Comparison of ENCODE assay signal across 14 cellular contexts in the genomic region with DNA sequence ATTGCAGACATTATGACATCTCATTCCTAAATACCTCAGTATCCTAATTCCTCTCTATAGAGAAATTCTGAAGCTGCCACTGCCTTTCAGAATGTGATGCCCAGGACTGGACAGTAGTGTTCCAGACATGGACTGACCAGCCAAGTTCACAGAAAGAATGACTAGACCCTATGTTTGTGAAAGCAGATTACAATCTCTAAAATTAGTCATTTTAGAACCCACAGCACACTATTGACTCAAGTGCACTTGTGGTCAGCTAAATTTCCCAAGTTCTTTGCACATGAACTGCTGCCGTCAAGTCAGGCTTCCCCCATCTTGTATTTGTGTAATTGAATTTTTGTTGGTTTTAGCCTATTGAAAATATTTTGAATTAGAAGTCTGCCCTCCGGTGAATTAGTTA.
DNase-seq lines count a peak whose midpoint lies in the region; ATAC-seq, FAIRE-seq and TF ChIP-seq lines count a peak whose summit lies in the region.
"Had no signal": no experiment of that assay in that cellular context is flagged by ENCODE, and none has a peak within 500 bp of the region (broad histone marks: within the 10 kb centered on the region; RNA-seq: fewer than 3 reads in every experiment).

No MANE protein-coding gene starts in this region.

- FAIRE-seq in H54 (lab: Jason Lieb, UNC): peak; percentile 64

- peak; percentile 64 for DNase-seq in AG08395 (ENCODE audit: low spot score)
- peak; percentile 19 for DNase-seq in H54 (ENCODE audit: insufficient read length, low spot score)
- DNase-seq in adipocyte (ENCODE audit: low read depth): peak; percentile 72
- peak; percentile 85 for DNase-seq in fibroblast of villous mesenchyme (ENCODE audit: low read depth)
- DNase-seq in stimulated activated CD4-positive, alpha-beta T cell treated with anti-CD3 and anti-CD28 coated beads, Interleukin-2, amount 100 ng/mL, for 24 hours: no peak
- no peak for DNase-seq in left ventricle myocardium superior
- DNase-seq in KBM-7: no peak
- DNase-seq: activated CD4-positive, CD25-positive, alpha-beta regulatory T cell treated with anti-CD3 and anti-CD28 coated beads, Interleukin-2, amount 50 U/mL, for 72 hours; activated T-cell treated with anti-CD3 and anti-CD28 coated beads, Interleukin-2, amount 50 U/mL, for 1 hour; amygdala; uterus had no signal

- ATAC-seq in HG02571 (IDR thresholded peaks at IDR 0.05; ENCODE audit: unreplicated experiment): no peak
- ATAC-seq in left ventricle myocardium superior: no peak

- no peaks in the 10 kb centered on the region for H3K9me3 ChIP-seq in adipocyte (ENCODE audit: control insufficient read depth, low read length)
- H3K9me3 ChIP-seq: BLaER1, HAP-1, uterus had no signal

- H3K9ac ChIP-seq in adipocyte (ENCODE audit: low read length): no peak overlapping the region
- H3K9ac ChIP-seq: BLaER1 had no signal

- H3K36me3 ChIP-seq in adipocyte (ENCODE audit: control insufficient read depth, insufficient read depth, low read length, severe bottlenecking): no peaks in the 10 kb centered on the region
- H3K36me3 ChIP-seq: BLaER1, HAP-1, uterus had no signal

- no peak for TF ChIP-seq POLR2A in H54 (IDR thresholded peaks at IDR 0.05; ENCODE audit: low read depth, low read length)

- TF ChIP-seq CTCF in fibroblast of villous mesenchyme (IDR thresholded peaks at IDR 0.05; ENCODE audit: insufficient read depth, low read depth, low read length): no peak

- H3K27me3 ChIP-seq in adipocyte (replicated peaks; ENCODE audit: control insufficient read depth, insufficient read depth, low read length): peaks cover 14% of the 10 kb centered on the region
- H3K27me3 ChIP-seq: BLaER1, uterus had no signal

- H3K4me3 ChIP-seq in adipocyte (ENCODE audit: low read length): no peak overlapping the region
- H3K4me3 ChIP-seq in fibroblast of villous mesenchyme (ENCODE audit: low read depth, low read length): no peak overlapping the region
- H3K4me3 ChIP-seq: BLaER1, HAP-1, uterus had no signal

- intact Hi-C loops in left ventricle myocardium superior (cut with micrococcal nuclease): no loop called here

- peaks cover 9% of the 10 kb centered on the region for H3K4me1 ChIP-seq in adipocyte (ENCODE audit: control insufficient read depth, insufficient read depth, low read length)
- H3K4me1 ChIP-seq: BLaER1, HAP-1, uterus had no signal

- in situ Hi-C loops in KBM-7 (cut with MboI; ENCODE audit: low pct_unique_long_range_greater_than_20kb, low sequenced_read_pairs): loop anchor here (25.0 kb wide), 1 partner anchor 98 kb away; no protein-coding TSS in a partner anchor

Comparison
In these comparisons a context has a peak if more than half of its experiments do, and no peak if none do; other contexts are left out.
1. DNase-seq: peak in AG08395 (single experiment), H54 (single experiment), adipocyte (single experiment) and fibroblast of villous mesenchyme (single experiment); none in stimulated activated CD4-positive, alpha-beta T cell treated with anti-CD3 and anti-CD28 coated beads, Interleukin-2, amount 100 ng/mL, for 24 hours (0 of 2), left ventricle myocardium superior (single experiment) and KBM-7 (single experiment).